Comparison of ENCODE assay signal across 30 cellular contexts in genomic region chr12:80815351-80815750, GRCh38.
"Had no signal": no experiment of that assay in that cellular context is flagged by ENCODE, and none has a peak within 500 bp of the region (broad histone marks: within the 10 kb centered on the region; RNA-seq: fewer than 3 reads in every experiment).

No MANE protein-coding gene starts in this region.

- H3K27ac ChIP-seq: adrenal gland, body of pancreas, foreskin keratinocyte, heart left ventricle, neural progenitor cell, parathyroid adenoma, psoas muscle, stomach, thyroid gland, upper lobe of left lung, vagina had no signal

- H3K36me3 ChIP-seq: adrenal gland, neural progenitor cell, stomach, thyroid gland, upper lobe of left lung, vagina had no signal

- H3K4me1 ChIP-seq: adrenal gland, body of pancreas, foreskin keratinocyte, parathyroid adenoma, psoas muscle, stomach, thyroid gland, upper lobe of left lung, vagina had no signal

- H3K4me3 ChIP-seq: adrenal gland, body of pancreas, heart left ventricle, neural progenitor cell, psoas muscle, smooth muscle cell, stomach, thyroid gland, upper lobe of left lung, vagina had no signal

- H3K9me3 ChIP-seq: adrenal gland, body of pancreas, heart left ventricle, psoas muscle, stomach, thyroid gland, upper lobe of left lung, vagina had no signal

- H3K27ac Mint-ChIP-seq: activated CD4-positive, alpha-beta T cell treated with anti-CD3 and anti-CD28 coated beads for 36 hours; activated CD8-positive, alpha-beta memory T cell treated with anti-CD3 and anti-CD28 coated beads, Interleukin-2, amount 10 ng/mL, durations not matched to agents 7 days and 5 days; activated CD8-positive, alpha-beta T cell treated with anti-CD3 and anti-CD28 coated beads, Interleukin-2, amount 10 ng/mL, durations not matched to agents 7 days and 5 days; activated naive CD8-positive, alpha-beta T cell; memory B cell; natural killer cell; neural progenitor cell; stimulated activated memory B cell treated with anti-CD40 and anti-IgM and Interleukin-4, amounts not matched to agents 10 μg/mL and 1 μg/mL and 100 μg/mL, for 72 hours had no signal

- H3K79me2 ChIP-seq: parathyroid adenoma had no signal

- ATAC-seq: activated CD4-positive, alpha-beta T cell treated with anti-CD3 and anti-CD28 coated beads for 36 hours; activated CD8-positive, alpha-beta memory T cell treated with anti-CD3 and anti-CD28 coated beads, Interleukin-2, amount 10 ng/mL, durations not matched to agents 7 days and 5 days; activated CD8-positive, alpha-beta T cell treated with anti-CD3 and anti-CD28 coated beads, Interleukin-2, amount 10 ng/mL, durations not matched to agents 7 days and 5 days; body of pancreas; foreskin keratinocyte; heart left ventricle; natural killer cell; psoas muscle; stimulated activated memory B cell treated with anti-CD40 and anti-IgM and Interleukin-4, amounts not matched to agents 10 μg/mL and 1 μg/mL and 100 μg/mL, for 72 hours had no signal

- H2AFZ ChIP-seq: neural progenitor cell, parathyroid adenoma had no signal

- H3K4me1 Mint-ChIP-seq: activated CD4-positive, alpha-beta T cell treated with anti-CD3 and anti-CD28 coated beads for 36 hours; activated CD8-positive, alpha-beta memory T cell treated with anti-CD3 and anti-CD28 coated beads, Interleukin-2, amount 10 ng/mL, durations not matched to agents 7 days and 5 days; memory B cell; natural killer cell; neural progenitor cell; stimulated activated memory B cell treated with anti-CD40 and anti-IgM and Interleukin-4, amounts not matched to agents 10 μg/mL and 1 μg/mL and 100 μg/mL, for 72 hours had no signal

- H3K36me3 Mint-ChIP-seq: activated CD8-positive, alpha-beta memory T cell treated with anti-CD3 and anti-CD28 coated beads, Interleukin-2, amount 10 ng/mL, durations not matched to agents 7 days and 5 days; activated naive CD8-positive, alpha-beta T cell; memory B cell; natural killer cell; stimulated activated memory B cell treated with anti-CD40 and anti-IgM and Interleukin-4, amounts not matched to agents 10 μg/mL and 1 μg/mL and 100 μg/mL, for 72 hours had no signal

- DNase-seq: activated CD4-positive, alpha-beta T cell treated with anti-CD3 and anti-CD28 coated beads for 36 hours; activated CD4-positive, CD25-positive, alpha-beta regulatory T cell; activated CD8-positive, alpha-beta memory T cell treated with anti-CD3 and anti-CD28 coated beads, Interleukin-2, amount 10 ng/mL, durations not matched to agents 7 days and 5 days; activated CD8-positive, alpha-beta T cell treated with anti-CD3 and anti-CD28 coated beads, Interleukin-2, amount 10 ng/mL, durations not matched to agents 7 days and 5 days; activated naive CD4-positive, alpha-beta T cell treated with Interleukin-2 at 50 U/mL for 16 hours; activated T-cell treated with anti-CD3 and anti-CD28 coated beads, Interleukin-2, amount 50 U/mL, for 48 hours; adrenal gland; aorta; body of pancreas; dermis blood vessel endothelial cell; effector CD4-positive, alpha-beta T cell; foreskin keratinocyte; heart left ventricle; natural killer cell; occipital lobe; psoas muscle; stimulated activated CD4-positive, alpha-beta T cell treated with anti-CD3 and anti-CD28 coated beads, Interleukin-1b, Interleukin-23, amount 100 ng/mL, for 48 hours; stimulated activated CD4-positive, alpha-beta T cell treated with anti-CD3 and anti-CD28 coated beads, Interleukin-4, amount 100 ng/mL, for 4 hours; stimulated activated CD8-positive, alpha-beta memory T cell treated with anti-CD3 and anti-CD28 coated beads, Interleukin-4, amount 100 ng/mL, for 48 hours; stomach; thyroid gland; upper lobe of left lung had no signal

- H3K4me3 Mint-ChIP-seq: activated CD4-positive, alpha-beta T cell treated with anti-CD3 and anti-CD28 coated beads for 36 hours; activated CD8-positive, alpha-beta memory T cell treated with anti-CD3 and anti-CD28 coated beads, Interleukin-2, amount 10 ng/mL, durations not matched to agents 7 days and 5 days; activated CD8-positive, alpha-beta T cell treated with anti-CD3 and anti-CD28 coated beads, Interleukin-2, amount 10 ng/mL, durations not matched to agents 7 days and 5 days; activated naive CD8-positive, alpha-beta T cell; memory B cell; natural killer cell; neural progenitor cell; stimulated activated memory B cell treated with anti-CD40 and anti-IgM and Interleukin-4, amounts not matched to agents 10 μg/mL and 1 μg/mL and 100 μg/mL, for 72 hours had no signal

- H3K27me3 Mint-ChIP-seq: activated CD4-positive, alpha-beta T cell treated with anti-CD3 and anti-CD28 coated beads for 36 hours; activated CD8-positive, alpha-beta memory T cell treated with anti-CD3 and anti-CD28 coated beads, Interleukin-2, amount 10 ng/mL, durations not matched to agents 7 days and 5 days; activated naive CD8-positive, alpha-beta T cell; memory B cell; stimulated activated memory B cell treated with anti-CD40 and anti-IgM and Interleukin-4, amounts not matched to agents 10 μg/mL and 1 μg/mL and 100 μg/mL, for 72 hours had no signal

- FAIRE-seq: colon had no signal

- H3K9me3 Mint-ChIP-seq: memory B cell; neural progenitor cell; stimulated activated memory B cell treated with anti-CD40 and anti-IgM and Interleukin-4, amounts not matched to agents 10 μg/mL and 1 μg/mL and 100 μg/mL, for 72 hours had no signal

- H3K4me2 ChIP-seq: neural progenitor cell, smooth muscle cell had no signal
